Comparison of ENCODE assay signal across 1 cellular context in the genomic region with DNA sequence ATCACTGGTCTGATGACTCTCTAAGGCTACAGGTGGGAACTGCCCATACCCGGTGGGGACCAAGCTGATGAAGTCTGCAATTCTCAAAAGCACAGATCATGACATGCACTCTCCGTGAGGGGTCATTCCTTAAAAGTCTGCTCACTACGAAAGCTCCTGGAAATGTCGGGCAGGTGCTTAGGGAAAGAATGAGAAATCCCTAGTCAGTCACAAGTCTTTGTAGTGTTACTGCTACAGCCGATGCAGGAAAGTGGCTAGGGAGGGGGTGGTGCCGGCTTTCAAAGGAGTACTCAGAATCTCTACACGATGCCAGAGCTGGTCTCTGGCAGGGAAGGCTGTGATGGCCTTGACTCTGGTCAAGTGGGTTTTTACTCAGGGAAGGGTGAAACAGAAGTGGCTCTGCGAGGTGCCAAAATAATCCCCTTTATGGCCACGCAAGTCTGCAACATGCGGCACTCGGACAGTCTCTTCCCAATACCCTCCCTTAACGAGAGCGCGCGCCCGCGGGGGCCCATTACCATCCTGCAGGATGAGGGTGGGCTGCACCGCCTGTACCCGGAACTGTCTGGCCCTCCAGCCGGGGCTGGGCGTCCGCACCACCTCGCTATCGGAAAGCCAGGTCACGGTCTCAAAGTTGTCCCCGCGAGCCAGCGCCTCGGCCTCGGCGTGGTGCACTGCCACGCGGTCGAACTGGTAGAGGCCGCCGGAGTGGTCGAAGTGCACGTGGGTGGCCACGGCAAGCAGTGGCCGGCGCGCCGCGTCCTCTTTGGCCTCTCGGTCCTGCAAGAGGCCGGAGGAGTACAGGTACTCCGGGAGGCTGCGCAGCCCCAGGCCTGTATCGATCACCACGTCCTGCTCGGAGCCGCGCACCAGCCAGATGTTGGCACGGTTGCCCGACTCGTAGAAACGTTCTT.
TF ChIP-seq lines count a peak whose summit lies in the region.

No MANE protein-coding gene starts in this region.

TF ChIP-seq in HepG2, 621 proteins besides CTCF, POLR2A, EP300 and RAD21 (continued from another document and continues in another):
- TF ChIP-seq SNAPC2 (CRISPR knock-in tag; IDR thresholded peaks at IDR 0.05) = no peak
- 0 out of 2 replicates have a peak, but pooled peaks have one; percentile 16 for TF ChIP-seq ZSCAN31 (CRISPR knock-in tag; IDR thresholded peaks at IDR 0.05; ENCODE audit: low read depth)
- no peak for TF ChIP-seq SP140L (CRISPR knock-in tag; IDR thresholded peaks at IDR 0.05; ENCODE audit: borderline replicate concordance)
- peak; percentile 47 for TF ChIP-seq ZNF704 (CRISPR knock-in tag; IDR thresholded peaks at IDR 0.05; ENCODE audit: borderline replicate concordance)
- no peak; the same call in 1 of the 2 replicates for TF ChIP-seq SP5 (CRISPR knock-in tag; IDR thresholded peaks at IDR 0.05; ENCODE audit: borderline replicate concordance, low read depth)
- TF ChIP-seq ZNF678 (CRISPR knock-in tag; IDR thresholded peaks at IDR 0.05) = 0 out of 2 replicates have a peak, but pooled peaks have one; percentile 36
- TF ChIP-seq, protein P1, sequence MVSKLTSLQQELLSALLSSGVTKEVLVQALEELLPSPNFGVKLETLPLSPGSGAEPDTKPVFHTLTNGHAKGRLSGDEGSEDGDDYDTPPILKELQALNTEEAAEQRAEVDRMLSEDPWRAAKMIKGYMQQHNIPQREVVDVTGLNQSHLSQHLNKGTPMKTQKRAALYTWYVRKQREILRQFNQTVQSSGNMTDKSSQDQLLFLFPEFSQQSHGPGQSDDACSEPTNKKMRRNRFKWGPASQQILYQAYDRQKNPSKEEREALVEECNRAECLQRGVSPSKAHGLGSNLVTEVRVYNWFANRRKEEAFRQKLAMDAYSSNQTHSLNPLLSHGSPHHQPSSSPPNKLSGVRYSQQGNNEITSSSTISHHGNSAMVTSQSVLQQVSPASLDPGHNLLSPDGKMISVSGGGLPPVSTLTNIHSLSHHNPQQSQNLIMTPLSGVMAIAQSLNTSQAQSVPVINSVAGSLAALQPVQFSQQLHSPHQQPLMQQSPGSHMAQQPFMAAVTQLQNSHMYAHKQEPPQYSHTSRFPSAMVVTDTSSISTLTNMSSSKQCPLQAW (CRISPR knock-in tag; IDR thresholded peaks at IDR 0.05) = no peak
- 0 out of 4 replicates have a peak, but pooled peaks of 1 of the 2 experiments have one; percentile 19 for TF ChIP-seq ATF4 (CRISPR knock-in tag; IDR thresholded peaks at IDR 0.05)
- peak; percentile 87; the same call in 1 of the 2 replicates for TF ChIP-seq NFE2L1 (CRISPR knock-in tag; IDR thresholded peaks at IDR 0.05; ENCODE audit: borderline replicate concordance)
- peak; percentile 58; the same call in 1 of the 2 replicates for TF ChIP-seq ZNF766 (CRISPR knock-in tag; IDR thresholded peaks at IDR 0.05; ENCODE audit: borderline replicate concordance)
- no peak for TF ChIP-seq ESRRA (CRISPR knock-in tag; IDR thresholded peaks at IDR 0.05; ENCODE audit: low read depth)
- TF ChIP-seq ZNF326 (CRISPR knock-in tag; IDR thresholded peaks at IDR 0.05; ENCODE audit: borderline replicate concordance) = no peak
- no peak for TF ChIP-seq ZNF234 (CRISPR knock-in tag; conservative IDR thresholded peaks at IDR 0.05)
- TF ChIP-seq, protein P2, sequence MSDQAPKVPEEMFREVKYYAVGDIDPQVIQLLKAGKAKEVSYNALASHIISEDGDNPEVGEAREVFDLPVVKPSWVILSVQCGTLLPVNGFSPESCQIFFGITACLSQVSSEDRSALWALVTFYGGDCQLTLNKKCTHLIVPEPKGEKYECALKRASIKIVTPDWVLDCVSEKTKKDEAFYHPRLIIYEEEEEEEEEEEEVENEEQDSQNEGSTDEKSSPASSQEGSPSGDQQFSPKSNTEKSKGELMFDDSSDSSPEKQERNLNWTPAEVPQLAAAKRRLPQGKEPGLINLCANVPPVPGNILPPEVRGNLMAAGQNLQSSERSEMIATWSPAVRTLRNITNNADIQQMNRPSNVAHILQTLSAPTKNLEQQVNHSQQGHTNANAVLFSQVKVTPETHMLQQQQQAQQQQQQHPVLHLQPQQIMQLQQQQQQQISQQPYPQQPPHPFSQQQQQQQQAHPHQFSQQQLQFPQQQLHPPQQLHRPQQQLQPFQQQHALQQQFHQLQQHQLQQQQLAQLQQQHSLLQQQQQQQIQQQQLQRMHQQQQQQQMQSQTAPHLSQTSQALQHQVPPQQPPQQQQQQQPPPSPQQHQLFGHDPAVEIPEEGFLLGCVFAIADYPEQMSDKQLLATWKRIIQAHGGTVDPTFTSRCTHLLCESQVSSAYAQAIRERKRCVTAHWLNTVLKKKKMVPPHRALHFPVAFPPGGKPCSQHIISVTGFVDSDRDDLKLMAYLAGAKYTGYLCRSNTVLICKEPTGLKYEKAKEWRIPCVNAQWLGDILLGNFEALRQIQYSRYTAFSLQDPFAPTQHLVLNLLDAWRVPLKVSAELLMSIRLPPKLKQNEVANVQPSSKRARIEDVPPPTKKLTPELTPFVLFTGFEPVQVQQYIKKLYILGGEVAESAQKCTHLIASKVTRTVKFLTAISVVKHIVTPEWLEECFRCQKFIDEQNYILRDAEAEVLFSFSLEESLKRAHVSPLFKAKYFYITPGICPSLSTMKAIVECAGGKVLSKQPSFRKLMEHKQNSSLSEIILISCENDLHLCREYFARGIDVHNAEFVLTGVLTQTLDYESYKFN (CRISPR knock-in tag; conservative IDR thresholded peaks at IDR 0.05) = no peak
- TF ChIP-seq AKAP8 (CRISPR knock-in tag; IDR thresholded peaks at IDR 0.05) = no peak
- TF ChIP-seq ZNF557 (CRISPR knock-in tag; IDR thresholded peaks at IDR 0.05) = no peak; the same call in 1 of the 2 replicates
- TF ChIP-seq MED13 (CRISPR knock-in tag; IDR thresholded peaks at IDR 0.05) = no peak
- no peak; the same call in 1 of the 2 replicates for TF ChIP-seq CENPT (CRISPR knock-in tag; IDR thresholded peaks at IDR 0.05; ENCODE audit: low read depth)
- no peak for TF ChIP-seq ZNF44 (CRISPR knock-in tag; IDR thresholded peaks at IDR 0.05)
- 0 out of 2 replicates have a peak, but pooled peaks have one; percentile 16 for TF ChIP-seq ZNF484 (CRISPR knock-in tag; IDR thresholded peaks at IDR 0.05; ENCODE audit: borderline replicate concordance, low read depth)
- TF ChIP-seq, protein P3, sequence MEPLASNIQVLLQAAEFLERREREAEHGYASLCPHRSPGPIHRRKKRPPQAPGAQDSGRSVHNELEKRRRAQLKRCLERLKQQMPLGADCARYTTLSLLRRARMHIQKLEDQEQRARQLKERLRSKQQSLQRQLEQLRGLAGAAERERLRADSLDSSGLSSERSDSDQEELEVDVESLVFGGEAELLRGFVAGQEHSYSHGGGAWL (CRISPR knock-in tag; IDR thresholded peaks at IDR 0.05) = 0 out of 2 replicates have a peak, but pooled peaks have one; percentile 46
- peak; percentile 92 for TF ChIP-seq MEIS2 (CRISPR knock-in tag; IDR thresholded peaks at IDR 0.05)
- 0 out of 2 replicates have a peak, but pooled peaks have one; percentile 5 for TF ChIP-seq FOXO1 (CRISPR knock-in tag; IDR thresholded peaks at IDR 0.05)
- peak; percentile 50; the same call in 1 of the 2 replicates for TF ChIP-seq NRL (CRISPR knock-in tag; IDR thresholded peaks at IDR 0.05; ENCODE audit: borderline replicate concordance)
- 0 out of 2 replicates have a peak, but pooled peaks have one; percentile 78 for TF ChIP-seq RNF219 (CRISPR knock-in tag; IDR thresholded peaks at IDR 0.05)
- TF ChIP-seq, protein P4, sequence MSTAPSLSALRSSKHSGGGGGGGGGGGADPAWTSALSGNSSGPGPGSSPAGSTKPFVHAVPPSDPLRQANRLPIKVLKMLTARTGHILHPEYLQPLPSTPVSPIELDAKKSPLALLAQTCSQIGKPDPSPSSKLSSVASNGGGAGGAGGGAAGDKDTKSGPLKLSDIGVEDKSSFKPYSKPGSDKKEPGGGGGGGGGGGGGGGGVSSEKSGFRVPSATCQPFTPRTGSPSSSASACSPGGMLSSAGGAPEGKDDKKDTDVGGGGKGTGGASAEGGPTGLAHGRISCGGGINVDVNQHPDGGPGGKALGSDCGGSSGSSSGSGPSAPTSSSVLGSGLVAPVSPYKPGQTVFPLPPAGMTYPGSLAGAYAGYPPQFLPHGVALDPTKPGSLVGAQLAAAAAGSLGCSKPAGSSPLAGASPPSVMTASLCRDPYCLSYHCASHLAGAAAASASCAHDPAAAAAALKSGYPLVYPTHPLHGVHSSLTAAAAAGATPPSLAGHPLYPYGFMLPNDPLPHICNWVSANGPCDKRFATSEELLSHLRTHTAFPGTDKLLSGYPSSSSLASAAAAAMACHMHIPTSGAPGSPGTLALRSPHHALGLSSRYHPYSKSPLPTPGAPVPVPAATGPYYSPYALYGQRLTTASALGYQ (CRISPR knock-in tag; IDR thresholded peaks at IDR 0.05) = 0 out of 2 replicates have a peak, but pooled peaks have one; percentile 15
- TF ChIP-seq POGZ (CRISPR knock-in tag; IDR thresholded peaks at IDR 0.05) = no peak
- no peak for TF ChIP-seq MAZ (IDR thresholded peaks at IDR 0.05; ENCODE audit: borderline replicate concordance, low read depth, low read length)
- no peak for TF ChIP-seq MAZ (CRISPR knock-in tag; IDR thresholded peaks at IDR 0.05; ENCODE audit: low read depth)
- TF ChIP-seq NCOA1 (CRISPR knock-in tag; IDR thresholded peaks at IDR 0.05) = no peak
- TF ChIP-seq ZNF83 (CRISPR knock-in tag; IDR thresholded peaks at IDR 0.05; ENCODE audit: borderline replicate concordance) = no peak
- TF ChIP-seq ZNF232 (CRISPR knock-in tag; IDR thresholded peaks at IDR 0.05; ENCODE audit: borderline replicate concordance) = peak; percentile 69
- no peak for TF ChIP-seq KLF6 (CRISPR knock-in tag; IDR thresholded peaks at IDR 0.05)
- 0 out of 2 replicates have a peak, but pooled peaks have one; percentile 31 for TF ChIP-seq MYNN (CRISPR knock-in tag; IDR thresholded peaks at IDR 0.05; ENCODE audit: low read depth)
- TF ChIP-seq ZNF264 (CRISPR knock-in tag; IDR thresholded peaks at IDR 0.05) = no peak
- TF ChIP-seq SRF (IDR thresholded peaks at IDR 0.05; ENCODE audit: low read depth, low read length) = no peak
- no peak for TF ChIP-seq FOXA1 (IDR thresholded peaks at IDR 0.05)
- no peak for TF ChIP-seq FOXA1 (CRISPR knock-in tag; IDR thresholded peaks at IDR 0.05)
- no peak for TF ChIP-seq GTF2F1 (IDR thresholded peaks at IDR 0.05; ENCODE audit: low read length)
- TF ChIP-seq ZNF563 (CRISPR knock-in tag; IDR thresholded peaks at IDR 0.05) = peak; percentile 50; the same call in 1 of the 2 replicates
- TF ChIP-seq SOX6 (IDR thresholded peaks at IDR 0.05) = no peak
- TF ChIP-seq SOX6 (CRISPR knock-in tag; IDR thresholded peaks at IDR 0.05) = no peak
- no peak for TF ChIP-seq TAF1 (CRISPR knock-in tag; IDR thresholded peaks at IDR 0.05)
- no peak for TF ChIP-seq ATAD3A (CRISPR knock-in tag; IDR thresholded peaks at IDR 0.05)
- TF ChIP-seq, protein P5, sequence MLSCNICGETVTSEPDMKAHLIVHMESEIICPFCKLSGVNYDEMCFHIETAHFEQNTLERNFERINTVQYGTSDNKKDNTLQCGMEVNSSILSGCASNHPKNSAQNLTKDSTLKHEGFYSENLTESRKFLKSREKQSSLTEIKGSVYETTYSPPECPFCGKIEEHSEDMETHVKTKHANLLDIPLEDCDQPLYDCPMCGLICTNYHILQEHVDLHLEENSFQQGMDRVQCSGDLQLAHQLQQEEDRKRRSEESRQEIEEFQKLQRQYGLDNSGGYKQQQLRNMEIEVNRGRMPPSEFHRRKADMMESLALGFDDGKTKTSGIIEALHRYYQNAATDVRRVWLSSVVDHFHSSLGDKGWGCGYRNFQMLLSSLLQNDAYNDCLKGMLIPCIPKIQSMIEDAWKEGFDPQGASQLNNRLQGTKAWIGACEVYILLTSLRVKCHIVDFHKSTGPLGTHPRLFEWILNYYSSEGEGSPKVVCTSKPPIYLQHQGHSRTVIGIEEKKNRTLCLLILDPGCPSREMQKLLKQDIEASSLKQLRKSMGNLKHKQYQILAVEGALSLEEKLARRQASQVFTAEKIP (CRISPR knock-in tag; IDR thresholded peaks at IDR 0.05; ENCODE audit: borderline replicate concordance) = no peak
- TF ChIP-seq CC2D1A (CRISPR knock-in tag; IDR thresholded peaks at IDR 0.05) = no peak
- TF ChIP-seq, protein P6, sequence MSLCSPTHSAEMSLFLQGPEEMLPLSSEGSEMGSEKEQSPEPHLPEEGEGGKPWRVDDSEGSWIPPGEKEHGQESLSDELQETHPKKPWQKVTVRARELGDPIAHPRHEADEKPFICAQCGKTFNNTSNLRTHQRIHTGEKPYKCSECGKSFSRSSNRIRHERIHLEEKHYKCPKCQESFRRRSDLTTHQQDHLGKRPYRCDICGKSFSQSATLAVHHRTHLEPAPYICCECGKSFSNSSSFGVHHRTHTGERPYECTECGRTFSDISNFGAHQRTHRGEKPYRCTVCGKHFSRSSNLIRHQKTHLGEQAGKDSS (CRISPR knock-in tag; IDR thresholded peaks at IDR 0.05; ENCODE audit: borderline replicate concordance, low read depth) = 0 out of 2 replicates have a peak, but pooled peaks have one; percentile 21
- no peak for TF ChIP-seq ZBTB21 (CRISPR knock-in tag; IDR thresholded peaks at IDR 0.05)
- peak; percentile 31; the same call in 1 of the 2 replicates for TF ChIP-seq ARNTL (CRISPR knock-in tag; IDR thresholded peaks at IDR 0.05)
- TF ChIP-seq HCFC1 (IDR thresholded peaks at IDR 0.05; ENCODE audit: low read depth, low read length) = no peak
- TF ChIP-seq ZNF589 (CRISPR knock-in tag; conservative IDR thresholded peaks at IDR 0.05) = no peak
- TF ChIP-seq ZNF607 (CRISPR knock-in tag; IDR thresholded peaks at IDR 0.05; ENCODE audit: borderline replicate concordance) = peak; percentile 53
